In genomic region chr22:40210814-40211213, GRCh38 we compare ENCODE assay signal across 10 cellular contexts. TPM values are rescaled to one million over a fixed set of nuclear protein-coding genes. Genes with fewer than 3 reads are reported as not detected.
A peak's percentile ranks its signal among the peaks of the same experiment; 100 is the strongest.
DNase-seq lines count a peak whose midpoint lies in the region; ATAC-seq and TF ChIP-seq lines count a peak whose summit lies in the region.
"Had no signal": no experiment of that assay in that cellular context is flagged by ENCODE, and none has a peak within 500 bp of the region (broad histone marks: within the 10 kb centered on the region; RNA-seq: fewer than 3 reads in every experiment).

No MANE protein-coding gene starts in this region.

- H3K9me3 Mint-ChIP-seq in activated naive CD4-positive, alpha-beta T cell treated with anti-CD3 and anti-CD28 coated beads, Interleukin-2, amount 50 U/mL, for 72 hours, result no peaks in the 10 kb centered on the region
- H3K9me3 Mint-ChIP-seq in activated naive CD4-positive, alpha-beta T cell treated with anti-CD3 and anti-CD28 coated beads for 36 hours, result no peaks in the 10 kb centered on the region
- no peaks in the 10 kb centered on the region for H3K9me3 Mint-ChIP-seq in activated CD8-positive, alpha-beta T cell treated with anti-CD3 and anti-CD28 coated beads, Interleukin-2, amount 10 ng/mL, durations not matched to agents 7 days and 5 days (ENCODE audit: insufficient read depth)

- H3K4me1 Mint-ChIP-seq in activated naive CD4-positive, alpha-beta T cell treated with anti-CD3 and anti-CD28 coated beads for 36 hours (ENCODE audit: low read depth), result peaks cover 71% of the 10 kb centered on the region
- peaks cover 70% of the 10 kb centered on the region for H3K4me1 Mint-ChIP-seq in activated CD8-positive, alpha-beta T cell treated with anti-CD3 and anti-CD28 coated beads, Interleukin-2, amount 10 ng/mL, durations not matched to agents 7 days and 5 days (ENCODE audit: low read depth)

- CTCF ChIA-PET in activated naive CD4-positive, alpha-beta T cell treated with anti-CD3 and anti-CD28 coated beads for 36 hours (lab: Charles Lee), result interaction anchor here (0.5 to 0.9 kb wide), 3 partner anchors 137 to 409 kb away, joined by 3 to 8 read pairs (median 4); no protein-coding TSS in a partner anchor
- CTCF ChIA-PET in activated CD8-positive, alpha-beta T cell treated with anti-CD3 and anti-CD28 coated beads, Interleukin-2, amount 10 ng/mL, durations not matched to agents 7 days and 5 days (lab: Charles Lee), result interaction anchor here (0.6 to 1.6 kb wide), 2 partner anchors 10 to 22 kb away, joined by 3 to 5 read pairs; no protein-coding TSS in a partner anchor

- no peaks in the 10 kb centered on the region for H3K27me3 ChIP-seq in thoracic aorta (replicated peaks; ENCODE audit: insufficient read depth)
- H3K27me3 ChIP-seq: BE2C had no signal

- no peaks in the 10 kb centered on the region for H3K36me3 Mint-ChIP-seq in activated naive CD4-positive, alpha-beta T cell treated with anti-CD3 and anti-CD28 coated beads, Interleukin-2, amount 50 U/mL, for 72 hours
- peaks cover 2% of the 10 kb centered on the region for H3K36me3 Mint-ChIP-seq in activated naive CD4-positive, alpha-beta T cell treated with anti-CD3 and anti-CD28 coated beads for 36 hours (ENCODE audit: low read depth)
- H3K36me3 Mint-ChIP-seq in activated CD8-positive, alpha-beta T cell treated with anti-CD3 and anti-CD28 coated beads, Interleukin-2, amount 10 ng/mL, durations not matched to agents 7 days and 5 days (ENCODE audit: low read depth), result peaks cover 28% of the 10 kb centered on the region

- intact Hi-C loops in activated naive CD4-positive, alpha-beta T cell treated with anti-CD3 and anti-CD28 coated beads for 36 hours (cut with micrococcal nuclease), result no loop called here

- ATAC-seq in activated naive CD4-positive, alpha-beta T cell treated with anti-CD3 and anti-CD28 coated beads, Interleukin-2, amount 50 U/mL, for 72 hours, result peak; percentile 78 to 80
- ATAC-seq in HG03066 (IDR thresholded peaks at IDR 0.05; ENCODE audit: low read depth, unreplicated experiment), result peak; percentile 81
- no peak for ATAC-seq in activated CD8-positive, alpha-beta T cell treated with anti-CD3 and anti-CD28 coated beads, Interleukin-2, amount 10 ng/mL, durations not matched to agents 7 days and 5 days
- ATAC-seq in thoracic aorta (ENCODE audit: insufficient number of reproducible peaks, low FRiP score, low read depth), result no peak
- ATAC-seq: Panc1 had no signal

- TF ChIP-seq CTCF in thoracic aorta (IDR thresholded peaks at IDR 0.05), result no peak

- no peak overlapping the region for H3K4me3 Mint-ChIP-seq in activated naive CD4-positive, alpha-beta T cell treated with anti-CD3 and anti-CD28 coated beads for 36 hours
- no peak overlapping the region for H3K4me3 Mint-ChIP-seq in activated CD8-positive, alpha-beta T cell treated with anti-CD3 and anti-CD28 coated beads, Interleukin-2, amount 10 ng/mL, durations not matched to agents 7 days and 5 days

- no peak overlapping the region for H3K4me3 ChIP-seq in thoracic aorta

- POLR2A ChIA-PET in activated CD8-positive, alpha-beta T cell treated with anti-CD3 and anti-CD28 coated beads, Interleukin-2, amount 10 ng/mL, durations not matched to agents 7 days and 5 days (lab: Charles Lee), result interaction anchor here (1.1 kb wide), 1 partner anchor 135 kb away, joined by 3 read pairs; no protein-coding TSS in a partner anchor

- DNase-seq in activated naive CD4-positive, alpha-beta T cell treated with anti-CD3 and anti-CD28 coated beads, Interleukin-2, amount 50 U/mL, for 72 hours (ENCODE audit: low spot score in 2 of 2), result no peak
- DNase-seq in activated naive CD4-positive, alpha-beta T cell treated with anti-CD3 and anti-CD28 coated beads for 36 hours, result no peak
- DNase-seq in activated CD8-positive, alpha-beta T cell treated with anti-CD3 and anti-CD28 coated beads, Interleukin-2, amount 10 ng/mL, durations not matched to agents 7 days and 5 days, result no peak
- DNase-seq in thoracic aorta (ENCODE audit: low spot score), result no peak
- DNase-seq in NCI-H2107 (lab: John Stamatoyannopoulos, UW), result no peak
- no peak for DNase-seq in A172 (ENCODE audit: low spot score)
- DNase-seq in stimulated activated CD4-positive, alpha-beta T cell treated with anti-CD3 and anti-CD28 coated beads, Interleukin-4, amount 100 ng/mL, for 4 hours, result no peak
- DNase-seq: BE2C had no signal

- no peaks in the 10 kb centered on the region for H3K27me3 Mint-ChIP-seq in activated naive CD4-positive, alpha-beta T cell treated with anti-CD3 and anti-CD28 coated beads for 36 hours (ENCODE audit: low read depth)
- H3K27me3 Mint-ChIP-seq in activated CD8-positive, alpha-beta T cell treated with anti-CD3 and anti-CD28 coated beads, Interleukin-2, amount 10 ng/mL, durations not matched to agents 7 days and 5 days (ENCODE audit: low read depth), result no peaks in the 10 kb centered on the region

- H3K9me3 ChIP-seq in thoracic aorta, result no peaks in the 10 kb centered on the region
- H3K9me3 ChIP-seq: BE2C had no signal

- peak overlapping the region in 1 of 2 donors; percentile 72 for H3K27ac Mint-ChIP-seq in activated naive CD4-positive, alpha-beta T cell treated with anti-CD3 and anti-CD28 coated beads, Interleukin-2, amount 50 U/mL, for 72 hours
- H3K27ac Mint-ChIP-seq in activated naive CD4-positive, alpha-beta T cell treated with anti-CD3 and anti-CD28 coated beads for 36 hours, result no peak overlapping the region
- H3K27ac Mint-ChIP-seq in activated CD8-positive, alpha-beta T cell treated with anti-CD3 and anti-CD28 coated beads, Interleukin-2, amount 10 ng/mL, durations not matched to agents 7 days and 5 days, result peak overlapping the region; percentile 30

- H3K4me1 ChIP-seq in thoracic aorta (ENCODE audit: control insufficient read depth in 1 of 2, low read depth in 2 of 2), result peaks cover 54 to 78% of the 10 kb centered on the region in 2 donors

- H3K27ac ChIP-seq in thoracic aorta, result peak overlapping the region; percentile 49 to 62

- no peaks in the 10 kb centered on the region for H3K36me3 ChIP-seq in thoracic aorta
- H3K36me3 ChIP-seq: BE2C had no signal

RNA-seq across cellular contexts. Expression of gene TNRC6B, which starts 33.1 kb away (rescaled TPM):
- total RNA-seq in activated naive CD4-positive, alpha-beta T cell treated with anti-CD3 and anti-CD28 coated beads, Interleukin-2, amount 50 U/mL, for 72 hours, result 10 to 100 TPM; 57.7 to 63.2 TPM
- 10 to 100 TPM; 37.9 TPM for total RNA-seq in activated naive CD4-positive, alpha-beta T cell treated with anti-CD3 and anti-CD28 coated beads for 36 hours
- total RNA-seq in activated CD8-positive, alpha-beta T cell treated with anti-CD3 and anti-CD28 coated beads, Interleukin-2, amount 10 ng/mL, durations not matched to agents 7 days and 5 days, result 10 to 100 TPM; 62.9 to 63.3 TPM
- total RNA-seq in thoracic aorta, result 10 to 100 TPM; 58.5 to 98.0 TPM
- 13.8 and 14.4 TPM in 2 replicates for total RNA-seq in A172 (2014; rRNA removed; shearing (Covaris generic))

Comparison
In these comparisons a context has a peak if more than half of its experiments do, and no peak if none do; other contexts are left out.
1. ATAC-seq: peak in activated naive CD4-positive, alpha-beta T cell treated with anti-CD3 and anti-CD28 coated beads, Interleukin-2, amount 50 U/mL, for 72 hours (2 of 2) and HG03066 (single experiment); none in activated CD8-positive, alpha-beta T cell treated with anti-CD3 and anti-CD28 coated beads, Interleukin-2, amount 10 ng/mL, durations not matched to agents 7 days and 5 days (single experiment) and thoracic aorta (single experiment).